In genomic region chr13:35808846-35809245, GRCh38 we compare ENCODE assay signal across 25 cellular contexts.
DNase-seq lines count a peak whose midpoint lies in the region; ATAC-seq, FAIRE-seq and TF ChIP-seq lines count a peak whose summit lies in the region.
"Had no signal": no experiment of that assay in that cellular context is flagged by ENCODE, and none has a peak within 500 bp of the region (broad histone marks: within the 10 kb centered on the region; RNA-seq: fewer than 3 reads in every experiment).

No MANE protein-coding gene starts in this region.

- peak; percentile 32 for DNase-seq in NCI-H748 (lab: John Stamatoyannopoulos, UW; ENCODE audit: unreplicated experiment)
- DNase-seq in NCI-H748 treated with DMSO at 0.1 percent for 48 hours (lab: John Stamatoyannopoulos, UW): no peak
- DNase-seq in NCI-H2227 treated with DMSO at 0.1 percent for 48 hours (lab: John Stamatoyannopoulos, UW): peak; percentile 29
- no peak for DNase-seq in NCI-H187 treated with DMSO at 0.1 percent for 48 hours (lab: John Stamatoyannopoulos, UW)
- no peak for DNase-seq in small intestine
- DNase-seq in middle frontal gyrus (ENCODE audit: extremely low spot score, low spot score): no peak
- DNase-seq: 8988T; ACHN; AML-193; BE2C; CD4-positive, alpha-beta T cell; CD8-positive, alpha-beta memory T cell; DMS 273 treated with DMSO at 0.1 percent for 48 hours; DMS79 treated with DMSO at 0.1 percent for 48 hours; GF-D8; GM23248; H7; HCEC 1CT had no signal

- no peaks in the 10 kb centered on the region for H3K4me1 ChIP-seq in small intestine (ENCODE audit: control insufficient read depth in 2 of 2, insufficient read depth in 1 of 2, low read depth in 1 of 2, low read length in 1 of 2)
- H3K4me1 ChIP-seq: A549; BLaER1 treated with 17β-estradiol and CSF1 and Interleukin-3, amounts not matched to agents 10 nM and 100 nM had no signal

- 82 to 89% (median 89%) methylated on average over 6 of the region's 6 CpGs for WGBS in small intestine, 3 donors

- H3K4me3 ChIP-seq in small intestine (ENCODE audit: low read depth in 1 of 2, low read length in 2 of 2): no peak overlapping the region
- H3K4me3 ChIP-seq: A549; BLaER1 treated with 17β-estradiol and CSF1 and Interleukin-3, amounts not matched to agents 10 nM and 100 nM; GM23248 had no signal

- no peak for ATAC-seq in SK-N-SH treated with all-trans-retinoic acid at 6 μM for 48 hours
- ATAC-seq: A549 had no signal

- FAIRE-seq in small intestine (lab: Jason Lieb, UNC): no peak
- FAIRE-seq: A549, D721Med, GM12891, GM18507, H1 had no signal

- H3K27me3 ChIP-seq in small intestine (ENCODE audit: control insufficient read depth in 2 of 2, insufficient read depth in 2 of 2, low read length in 2 of 2): no peaks in the 10 kb centered on the region
- H3K27me3 ChIP-seq: BE2C; BLaER1 treated with 17β-estradiol and CSF1 and Interleukin-3, amounts not matched to agents 10 nM and 100 nM had no signal

- H3K36me3 ChIP-seq in small intestine (ENCODE audit: control insufficient read depth in 2 of 2, insufficient read depth in 2 of 2, low read length in 2 of 2): no peaks in the 10 kb centered on the region
- H3K36me3 ChIP-seq: BE2C; BLaER1 treated with 17β-estradiol and CSF1 and Interleukin-3, amounts not matched to agents 10 nM and 100 nM had no signal

- H3K9me3 ChIP-seq in small intestine (ENCODE audit: control insufficient read depth, low read depth): no peaks in the 10 kb centered on the region
- H3K9me3 ChIP-seq: A549; BE2C; BLaER1 treated with 17β-estradiol and CSF1 and Interleukin-3, amounts not matched to agents 10 nM and 100 nM had no signal

- H3K27ac ChIP-seq in small intestine (ENCODE audit: low read depth in 1 of 2, low read length in 1 of 2): no peak overlapping the region
- H3K27ac ChIP-seq: A549; BLaER1 treated with 17β-estradiol and CSF1 and Interleukin-3, amounts not matched to agents 10 nM and 100 nM; GM23248 had no signal

TF ChIP-seq in SK-N-SH treated with all-trans-retinoic acid at 6 μM for 48 hours, 23 proteins besides CTCF, POLR2A, EP300 and RAD21:
- TF ChIP-seq BACH2 (CRISPR knock-in tag; IDR thresholded peaks at IDR 0.05; ENCODE audit: borderline replicate concordance) (no peak), TCF4 (CRISPR knock-in tag; IDR thresholded peaks at IDR 0.05; ENCODE audit: borderline replicate concordance) (peak; percentile 74; the same call in 1 of the 2 replicates), ESRRG (CRISPR knock-in tag; IDR thresholded peaks at IDR 0.05) (no peak)

Comparison
In these comparisons a context has a peak if more than half of its experiments do, and no peak if none do; other contexts are left out.
1. DNase-seq: peak in NCI-H748 (single experiment) and NCI-H2227 treated with DMSO at 0.1 percent for 48 hours (single experiment); none in NCI-H748 treated with DMSO at 0.1 percent for 48 hours (single experiment), NCI-H187 treated with DMSO at 0.1 percent for 48 hours (single experiment), small intestine (single experiment) and middle frontal gyrus (single experiment).